Comparison of ENCODE assay signal across 8 cellular contexts in genomic region chr11:72720806-72721205, GRCh38. TPM values are rescaled to one million over a fixed set of nuclear protein-coding genes. Genes with fewer than 3 reads are reported as not detected.
DNase-seq lines count a peak whose midpoint lies in the region; ATAC-seq and TF ChIP-seq lines count a peak whose summit lies in the region.

No MANE protein-coding gene starts in this region.

- H3K4me3 ChIP-seq in HL-60 (replicated peaks; ENCODE audit: insufficient read depth, low read length) (peak overlapping the region; percentile 51), hepatocyte (no peak overlapping the region)

- H3K9me3 ChIP-seq in hepatocyte (ENCODE audit: low read depth), result no peaks in the 10 kb centered on the region

- peak overlapping the region; percentile 93 for H3K4me2 ChIP-seq in hepatocyte

- no peaks in the 10 kb centered on the region for H3K27me3 Mint-ChIP-seq in activated naive CD8-positive, alpha-beta T cell treated with anti-CD3 and anti-CD28 coated beads for 36 hours

- H3K27ac Mint-ChIP-seq in activated naive CD8-positive, alpha-beta T cell treated with anti-CD3 and anti-CD28 coated beads for 36 hours, result peak overlapping the region; percentile 60
- peak overlapping the region; percentile 95 for H3K27ac Mint-ChIP-seq in stimulated activated effector memory CD8-positive, alpha-beta T cell treated with anti-CD3 and anti-CD28 coated beads, Interleukin-12 subunit alpha, Interleukin-12 subunit beta, amount 100 ng/mL, for 72 hours

- H3K36me3 Mint-ChIP-seq in activated naive CD8-positive, alpha-beta T cell treated with anti-CD3 and anti-CD28 coated beads for 36 hours, result peaks cover 2% of the 10 kb centered on the region
- H3K36me3 Mint-ChIP-seq in stimulated activated effector memory CD8-positive, alpha-beta T cell treated with anti-CD3 and anti-CD28 coated beads, Interleukin-12 subunit alpha, Interleukin-12 subunit beta, amount 100 ng/mL, for 72 hours, result peaks cover 61% of the 10 kb centered on the region

- no peak overlapping the region for H2AFZ ChIP-seq in hepatocyte

- H3K4me1 ChIP-seq in hepatocyte (ENCODE audit: insufficient read depth), result peaks cover 32% of the 10 kb centered on the region

- no peak for ATAC-seq in stimulated activated effector memory CD8-positive, alpha-beta T cell treated with anti-CD3 and anti-CD28 coated beads, Interleukin-12 subunit alpha, Interleukin-12 subunit beta, amount 100 ng/mL, for 72 hours
- ATAC-seq in activated CD4-positive, CD25-positive, alpha-beta regulatory T cell treated with anti-CD3 and anti-CD28 coated beads, Interleukin-2, amount 50 U/mL, for 24 hours, result no peak
- ATAC-seq in HG03108 (IDR thresholded peaks at IDR 0.05; ENCODE audit: unreplicated experiment), result no peak
- ATAC-seq in GM18511 (IDR thresholded peaks at IDR 0.05; ENCODE audit: unreplicated experiment), result no peak

- H3K9me2 ChIP-seq in hepatocyte (replicated peaks; ENCODE audit: insufficient read depth), result no peaks in the 10 kb centered on the region

- H3K27ac ChIP-seq in HL-60 (replicated peaks) (peak overlapping the region; percentile 83), hepatocyte (peak overlapping the region; percentile 85)

- H3K27me3 ChIP-seq in HL-60 (ENCODE audit: insufficient read depth, poor library complexity, severe bottlenecking), result no peaks in the 10 kb centered on the region
- no peaks in the 10 kb centered on the region for H3K27me3 ChIP-seq in hepatocyte

- peaks cover 79% of the 10 kb centered on the region for H3K79me2 ChIP-seq in hepatocyte

- H3K36me3 ChIP-seq in hepatocyte (replicated peaks; ENCODE audit: insufficient read depth, low read depth), result no peaks in the 10 kb centered on the region

- H4K20me1 ChIP-seq in hepatocyte (ENCODE audit: insufficient read depth, poor library complexity, severe bottlenecking), result peaks cover 38% of the 10 kb centered on the region

- H3K9me3 Mint-ChIP-seq in activated naive CD8-positive, alpha-beta T cell treated with anti-CD3 and anti-CD28 coated beads for 36 hours, result no peaks in the 10 kb centered on the region
- no peaks in the 10 kb centered on the region for H3K9me3 Mint-ChIP-seq in stimulated activated effector memory CD8-positive, alpha-beta T cell treated with anti-CD3 and anti-CD28 coated beads, Interleukin-12 subunit alpha, Interleukin-12 subunit beta, amount 100 ng/mL, for 72 hours

- DNase-seq in HL-60 (ENCODE audit: low read depth in 1 of 2, low spot score in 1 of 2) (no peak), hepatocyte (ENCODE audit: low spot score) (no peak), hepatic stellate cell (ENCODE audit: low spot score) (no peak)
- DNase-seq in activated naive CD8-positive, alpha-beta T cell treated with anti-CD3 and anti-CD28 coated beads for 36 hours, result no peak
- no peak for DNase-seq in stimulated activated effector memory CD8-positive, alpha-beta T cell treated with anti-CD3 and anti-CD28 coated beads, Interleukin-12 subunit alpha, Interleukin-12 subunit beta, amount 100 ng/mL, for 72 hours (ENCODE audit: low spot score in 2 of 2)

- peak overlapping the region; percentile 94 for H3K4me3 Mint-ChIP-seq in activated naive CD8-positive, alpha-beta T cell treated with anti-CD3 and anti-CD28 coated beads for 36 hours
- H3K4me3 Mint-ChIP-seq in stimulated activated effector memory CD8-positive, alpha-beta T cell treated with anti-CD3 and anti-CD28 coated beads, Interleukin-12 subunit alpha, Interleukin-12 subunit beta, amount 100 ng/mL, for 72 hours, result peak overlapping the region; percentile 93

- H3K4me1 Mint-ChIP-seq in activated naive CD8-positive, alpha-beta T cell treated with anti-CD3 and anti-CD28 coated beads for 36 hours, result peaks cover 43% of the 10 kb centered on the region
- H3K4me1 Mint-ChIP-seq in stimulated activated effector memory CD8-positive, alpha-beta T cell treated with anti-CD3 and anti-CD28 coated beads, Interleukin-12 subunit alpha, Interleukin-12 subunit beta, amount 100 ng/mL, for 72 hours, result peaks cover 73% of the 10 kb centered on the region

- 89% methylated on average over 4 of the region's 4 CpGs for WGBS in hepatocyte (ENCODE audit: low lambda C conversion rate, missing lambda C conversion rate)

- TF ChIP-seq CTCF in HL-60 (IDR thresholded peaks at IDR 0.05; ENCODE audit: insufficient read depth, low read length) (no peak), hepatocyte (IDR thresholded peaks at IDR 0.05; ENCODE audit: poor library complexity) (no peak)

RNA-seq across cellular contexts. Expression of gene ARAP1, which starts 31.4 kb away (rescaled TPM):
- total RNA-seq in activated naive CD8-positive, alpha-beta T cell treated with anti-CD3 and anti-CD28 coated beads for 36 hours, result 10 to 100 TPM; 49.3 to 52.3 TPM
- 86.9 and 118 TPM in 2 replicates for total RNA-seq in hepatocyte
- polyA plus RNA-seq in hepatocyte, result 53.2 and 60.2 TPM in 2 replicates

RNA-seq across cellular contexts. Expression of gene PDE2A, which starts 46.6 kb away (rescaled TPM):
- total RNA-seq in activated naive CD8-positive, alpha-beta T cell treated with anti-CD3 and anti-CD28 coated beads for 36 hours, result under 1 TPM; 0.37 to 0.42 TPM
- total RNA-seq in hepatocyte, result 2.2 and 3.5 TPM in 2 replicates
- polyA plus RNA-seq in hepatocyte, result 0.60 and 1.1 TPM in 2 replicates
